ENCODE assay signal across 8 cellular contexts in the genomic region with DNA sequence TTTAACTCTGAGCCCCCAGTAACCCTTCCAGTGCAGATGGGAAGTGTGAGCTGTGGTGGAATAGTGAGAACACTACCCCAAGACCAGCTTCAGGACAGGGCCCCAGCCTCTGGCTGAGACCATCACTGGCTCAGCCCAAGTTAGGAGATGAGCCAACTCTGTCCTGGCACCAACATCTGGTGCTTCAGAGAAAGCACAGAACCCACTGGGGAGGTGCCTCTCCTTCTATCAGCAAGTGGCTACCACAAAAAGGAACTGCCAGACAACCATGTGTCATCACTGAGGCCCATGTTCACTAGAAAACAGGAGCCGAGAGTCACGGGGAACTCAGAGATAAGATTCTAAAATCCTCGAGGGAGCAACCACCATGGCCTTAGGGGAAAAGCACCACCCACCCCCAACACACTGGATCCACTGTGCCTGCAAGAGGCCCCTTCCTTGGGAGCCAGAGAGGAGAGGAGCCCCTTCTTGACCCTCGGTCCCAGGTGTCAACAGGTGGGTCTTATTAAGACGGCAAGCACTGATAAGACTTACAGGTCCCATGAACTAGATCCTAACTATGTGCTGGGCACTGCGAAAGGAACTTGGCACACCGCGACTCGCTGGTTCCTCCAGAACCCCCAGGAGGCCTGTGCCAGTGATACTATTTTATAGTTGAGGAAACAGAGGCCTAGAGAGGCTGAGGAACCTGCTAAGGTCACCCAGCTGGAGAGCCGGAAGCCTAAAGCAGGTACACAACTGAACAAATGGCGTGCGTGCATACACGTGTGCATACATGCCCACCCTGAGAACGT.
DNase-seq lines count a peak whose midpoint lies in the region; ATAC-seq, FAIRE-seq and TF ChIP-seq lines count a peak whose summit lies in the region.

No MANE protein-coding gene starts in this region.

- H3K36me3 Mint-ChIP-seq in chondrocyte (ENCODE audit: low read depth), result no peaks in the 10 kb centered on the region

- H3K27ac Mint-ChIP-seq in chondrocyte (ENCODE audit: unreplicated experiment), result peak overlapping the region; percentile 13

- peak; percentile 55 for DNase-seq in GM12892 (ENCODE audit: insufficient read length)
- DNase-seq in chondrocyte (ENCODE audit: low spot score), result no peak
- peak; percentile 59 for DNase-seq in myocyte (ENCODE audit: low read depth)
- DNase-seq in iPS-NIHi7 (ENCODE audit: extremely low spot score), result no peak
- no peak for DNase-seq in NCI-H82 (lab: John Stamatoyannopoulos, UW)

- H3K4me3 Mint-ChIP-seq in chondrocyte (ENCODE audit: unreplicated experiment), result no peak overlapping the region

- no peak for TF ChIP-seq POLR2A in GM12892 (IDR thresholded peaks at IDR 0.05; ENCODE audit: low read depth, low read length)

- H3K4me1 Mint-ChIP-seq in chondrocyte (ENCODE audit: low read depth), result peaks cover 16% of the 10 kb centered on the region

- TF ChIP-seq CTCF in chondrocyte (IDR thresholded peaks at IDR 0.05), result no peak

- peak; percentile 95 for FAIRE-seq in GM12892 (lab: Jason Lieb, UNC)

- H3K9me3 Mint-ChIP-seq in chondrocyte (ENCODE audit: low read depth), result no peaks in the 10 kb centered on the region

- no peaks in the 10 kb centered on the region for H3K27me3 Mint-ChIP-seq in chondrocyte (ENCODE audit: low read depth)

- ATAC-seq in HG02763 (IDR thresholded peaks at IDR 0.05; ENCODE audit: unreplicated experiment) (peak; percentile 61), SK-N-SH treated with all-trans-retinoic acid at 6 μM for 48 hours (peak; percentile 68), HG03159 (IDR thresholded peaks at IDR 0.05; ENCODE audit: unreplicated experiment) (no peak)

TF ChIP-seq in SK-N-SH treated with all-trans-retinoic acid at 6 μM for 48 hours, 23 proteins besides CTCF, POLR2A, EP300 and RAD21:
- TF ChIP-seq BACH2 (CRISPR knock-in tag; IDR thresholded peaks at IDR 0.05; ENCODE audit: borderline replicate concordance), result no peak
- no peak for TF ChIP-seq POU6F1 (CRISPR knock-in tag; IDR thresholded peaks at IDR 0.05; ENCODE audit: borderline replicate concordance, low read depth)
- peak; percentile 35; the same call in 1 of the 2 replicates for TF ChIP-seq TCF4 (CRISPR knock-in tag; IDR thresholded peaks at IDR 0.05; ENCODE audit: borderline replicate concordance)

Comparison
In these comparisons a context has a peak if more than half of its experiments do, and no peak if none do; other contexts are left out.
1. DNase-seq: peak in GM12892 (single experiment) and myocyte (single experiment); none in chondrocyte (single experiment), iPS-NIHi7 (single experiment) and NCI-H82 (single experiment).